1 cellular context compared by ENCODE assay signal in the genomic region with DNA sequence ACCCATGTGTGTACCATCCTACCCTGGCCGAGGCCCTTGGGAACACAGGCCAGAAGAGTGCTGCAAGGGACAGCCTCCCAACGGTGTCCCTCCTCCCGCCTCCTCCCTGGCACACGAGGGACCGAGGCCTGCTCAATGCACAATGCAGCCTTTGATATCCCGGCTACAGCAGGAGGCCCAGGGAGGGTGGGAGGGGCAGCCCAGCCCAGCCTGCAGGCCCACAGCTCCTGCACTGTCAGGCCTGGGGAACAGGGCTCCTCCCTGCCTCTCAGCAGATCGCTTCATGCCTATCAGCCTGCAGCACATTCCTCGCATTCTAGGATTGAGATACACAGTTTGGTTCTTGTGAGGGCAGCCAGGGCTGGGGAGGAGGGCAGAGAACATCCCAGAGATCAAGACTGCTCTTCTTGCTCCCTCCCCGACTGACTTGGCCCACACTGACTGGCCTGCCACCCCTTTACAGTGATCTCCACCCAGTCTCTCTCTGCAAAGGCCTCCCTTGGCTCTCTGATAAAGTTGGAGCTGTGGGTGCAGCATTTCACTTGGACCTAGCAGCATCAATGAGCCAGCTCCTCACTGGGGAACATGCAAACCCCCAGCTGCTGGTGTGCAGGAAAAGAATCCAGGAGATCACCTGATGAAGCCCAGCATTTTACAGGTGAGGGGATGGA.
TF ChIP-seq lines count a peak whose summit lies in the region.

TSS of gene SH3TC2 (minus strand) at position 46 of the 671 bp plus-strand sequence. CDS start at position 6, 40 bp downstream.

TF ChIP-seq in A549, 52 proteins besides CTCF, POLR2A, EP300 and RAD21 (continued from another document):
- TF ChIP-seq, protein P1, sequence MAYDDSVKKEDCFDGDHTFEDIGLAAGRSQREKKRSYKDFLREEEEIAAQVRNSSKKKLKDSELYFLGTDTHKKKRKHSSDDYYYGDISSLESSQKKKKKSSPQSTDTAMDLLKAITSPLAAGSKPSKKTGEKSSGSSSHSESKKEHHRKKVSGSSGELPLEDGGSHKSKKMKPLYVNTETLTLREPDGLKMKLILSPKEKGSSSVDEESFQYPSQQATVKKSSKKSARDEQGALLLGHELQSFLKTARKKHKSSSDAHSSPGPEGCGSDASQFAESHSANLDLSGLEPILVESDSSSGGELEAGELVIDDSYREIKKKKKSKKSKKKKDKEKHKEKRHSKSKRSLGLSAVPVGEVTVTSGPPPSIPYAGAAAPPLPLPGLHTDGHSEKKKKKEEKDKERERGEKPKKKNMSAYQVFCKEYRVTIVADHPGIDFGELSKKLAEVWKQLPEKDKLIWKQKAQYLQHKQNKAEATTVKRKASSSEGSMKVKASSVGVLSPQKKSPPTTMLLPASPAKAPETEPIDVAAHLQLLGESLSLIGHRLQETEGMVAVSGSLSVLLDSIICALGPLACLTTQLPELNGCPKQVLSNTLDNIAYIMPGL (CRISPR knock-in tag; IDR thresholded peaks at IDR 0.05; ENCODE audit: borderline replicate concordance): no peak
- TF ChIP-seq MAFK (IDR thresholded peaks at IDR 0.05; ENCODE audit: partially characterized antibody) (no peak), HEYL (CRISPR knock-in tag; IDR thresholded peaks at IDR 0.05) (no peak), BHLHE40 (IDR thresholded peaks at IDR 0.05; ENCODE audit: low read depth, low read length) (no peak)
TF ChIP-seq in A549: peak in this region for 0.
